ENCODE assay signal across 8 cellular contexts in genomic region chr16:48613061-48613957, GRCh38. TPM values are rescaled to one million over a fixed set of nuclear protein-coding genes. Genes with fewer than 3 reads are reported as not detected.
DNase-seq lines count a peak whose midpoint lies in the region; ATAC-seq, FAIRE-seq and TF ChIP-seq lines count a peak whose summit lies in the region.

No MANE protein-coding gene starts in this region.

- peaks cover 2% of the 10 kb centered on the region; the same call in 1 of the 2 replicates for H3K36me3 ChIP-seq in SJCRH30

- no peak for TF ChIP-seq CTCF in mesothelial cell of epicardium (IDR thresholded peaks at IDR 0.05; ENCODE audit: unreplicated experiment)

- H3K27ac ChIP-seq in SJCRH30: no peak overlapping the region

- peak; percentile 40 for ATAC-seq in HG02623 (IDR thresholded peaks at IDR 0.05; ENCODE audit: unreplicated experiment)
- ATAC-seq in activated naive CD8-positive, alpha-beta T cell treated with anti-CD3 and anti-CD28 coated beads, Interleukin-2, amount 50 U/mL, for 24 hours: peak; percentile 62
- no peak for ATAC-seq in GM18873 (IDR thresholded peaks at IDR 0.05; ENCODE audit: low FRiP score, unreplicated experiment)

- DNase-seq in GM12892 (ENCODE audit: insufficient read length) (no peak), OCI-M1 (lab: John Stamatoyannopoulos, UW) (peak; percentile 26), mesothelial cell of epicardium (ENCODE audit: low spot score in 2 of 2, unreplicated experiment in 2 of 2) (no peak), occipital lobe (lab: John Stamatoyannopoulos, UW) (no peak), SJCRH30 (no peak)
- DNase-seq in activated naive CD8-positive, alpha-beta T cell treated with anti-CD3 and anti-CD28 coated beads, Interleukin-2, amount 50 U/mL, for 24 hours: peak; percentile 61

- peaks cover 5% of the 10 kb centered on the region for H3K36me3 Mint-ChIP-seq in activated naive CD8-positive, alpha-beta T cell treated with anti-CD3 and anti-CD28 coated beads, Interleukin-2, amount 50 U/mL, for 24 hours (ENCODE audit: low read depth)
- no peaks in the 10 kb centered on the region for H3K36me3 Mint-ChIP-seq in mesothelial cell of epicardium

- no peak for FAIRE-seq in GM12892 (lab: Jason Lieb, UNC)

- H3K27me3 Mint-ChIP-seq in activated naive CD8-positive, alpha-beta T cell treated with anti-CD3 and anti-CD28 coated beads, Interleukin-2, amount 50 U/mL, for 24 hours: no peaks in the 10 kb centered on the region
- no peaks in the 10 kb centered on the region for H3K27me3 Mint-ChIP-seq in mesothelial cell of epicardium (ENCODE audit: low read depth)

- no peaks in the 10 kb centered on the region for H3K27me3 ChIP-seq in SJCRH30

- TF ChIP-seq POLR2A in GM12892 (IDR thresholded peaks at IDR 0.05; ENCODE audit: low read depth, low read length): peak; percentile 60; the same call in 1 of the 2 replicates

- H3K4me1 ChIP-seq in SJCRH30: peaks cover 8% of the 10 kb centered on the region; the same call in 1 of the 2 replicates

- no peak overlapping the region for H3K4me3 ChIP-seq in SJCRH30

- H3K9me3 Mint-ChIP-seq in activated naive CD8-positive, alpha-beta T cell treated with anti-CD3 and anti-CD28 coated beads, Interleukin-2, amount 50 U/mL, for 24 hours: peaks cover 4% of the 10 kb centered on the region
- H3K9me3 Mint-ChIP-seq in mesothelial cell of epicardium: no peaks in the 10 kb centered on the region

- peaks cover 55% of the 10 kb centered on the region for H3K4me1 Mint-ChIP-seq in activated naive CD8-positive, alpha-beta T cell treated with anti-CD3 and anti-CD28 coated beads, Interleukin-2, amount 50 U/mL, for 24 hours
- peaks cover 30% of the 10 kb centered on the region for H3K4me1 Mint-ChIP-seq in mesothelial cell of epicardium

- H3K9me3 ChIP-seq in SJCRH30 (replicated peaks): no peaks in the 10 kb centered on the region

- peak overlapping the region; percentile 95 for H3K27ac Mint-ChIP-seq in activated naive CD8-positive, alpha-beta T cell treated with anti-CD3 and anti-CD28 coated beads, Interleukin-2, amount 50 U/mL, for 24 hours
- H3K27ac Mint-ChIP-seq in mesothelial cell of epicardium: peak overlapping the region; percentile 80

- peak overlapping the region; percentile 73 for H3K4me3 Mint-ChIP-seq in activated naive CD8-positive, alpha-beta T cell treated with anti-CD3 and anti-CD28 coated beads, Interleukin-2, amount 50 U/mL, for 24 hours
- no peak overlapping the region for H3K4me3 Mint-ChIP-seq in mesothelial cell of epicardium

RNA-seq across cellular contexts. Expression of gene N4BP1, which starts 3.3 kb away (rescaled TPM):
- polyA plus RNA-seq in GM12892 (2012; ENCODE audit: missing spikeins): 19.8 TPM
- total RNA-seq in mesothelial cell of epicardium: 48.3 to 53.4 TPM (median 48.4 TPM) in 3 replicates
- 37.9 TPM for total RNA-seq in occipital lobe
- 34.3 and 37.6 TPM in 2 replicates for total RNA-seq in SJCRH30 (2014; rRNA removed; shearing (Covaris generic))

Comparison
In these comparisons a context has a peak if more than half of its experiments do, and no peak if none do; other contexts are left out.
1. DNase-seq: peak in OCI-M1 (single experiment) and activated naive CD8-positive, alpha-beta T cell treated with anti-CD3 and anti-CD28 coated beads, Interleukin-2, amount 50 U/mL, for 24 hours (single experiment); none in GM12892 (single experiment), mesothelial cell of epicardium (0 of 2), occipital lobe (single experiment) and SJCRH30 (0 of 2).